ENCODE assay signal across 14 cellular contexts in the genomic region with DNA sequence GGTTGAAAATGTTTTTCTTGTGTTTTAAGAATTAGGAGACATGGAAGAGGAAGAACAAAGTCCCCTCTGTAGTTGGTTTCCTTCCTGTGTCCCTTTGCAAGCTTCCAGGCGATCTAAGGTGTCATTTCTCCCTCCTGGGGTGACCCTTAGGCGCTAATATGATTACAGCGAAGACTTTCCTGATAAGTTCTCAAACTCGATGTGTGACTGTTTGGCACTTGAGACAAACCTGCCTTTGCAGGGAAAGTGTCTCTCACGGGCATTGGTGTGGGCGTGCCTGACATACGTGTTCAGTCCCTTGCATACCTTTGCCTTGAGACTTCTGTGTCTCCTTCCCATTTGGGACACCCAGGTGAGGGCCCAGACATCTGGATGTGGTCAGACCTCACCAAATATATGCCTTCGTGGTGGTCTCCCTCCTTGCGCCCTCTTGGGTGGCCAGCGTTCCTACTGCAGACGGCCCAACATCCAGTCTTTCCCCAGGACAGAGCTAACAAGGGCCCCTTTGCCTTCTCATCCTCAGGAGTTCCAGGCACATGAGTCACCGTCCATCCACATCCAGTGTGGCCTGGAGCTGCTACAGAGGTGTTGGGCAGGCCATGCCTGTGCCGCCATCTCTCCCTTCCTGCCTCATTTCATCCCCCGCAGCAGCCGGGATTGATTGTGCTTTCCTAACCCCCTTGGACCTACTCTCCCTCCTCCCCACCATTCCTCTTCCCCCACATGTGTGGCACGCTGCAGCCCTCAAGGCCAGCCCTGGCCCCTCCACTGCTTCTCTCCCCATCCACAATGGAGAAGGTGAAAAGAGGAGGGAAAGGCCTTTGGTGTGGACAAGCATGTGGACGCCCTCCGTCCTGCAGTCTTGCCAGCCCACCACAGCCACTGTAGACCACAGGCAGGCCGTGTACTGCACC. TPM values are rescaled to one million over a fixed set of nuclear protein-coding genes. Genes with fewer than 3 reads are reported as not detected.
DNase-seq lines count a peak whose midpoint lies in the region; ATAC-seq and TF ChIP-seq lines count a peak whose summit lies in the region.
"Had no signal": no experiment of that assay in that cellular context is flagged by ENCODE, and none has a peak within 500 bp of the region (broad histone marks: within the 10 kb centered on the region; RNA-seq: fewer than 3 reads in every experiment).

No MANE protein-coding gene starts in this region.

- H3K9me3 ChIP-seq in PC-3 (ENCODE audit: low read length): no peaks in the 10 kb centered on the region

- H3K27me3 Mint-ChIP-seq in chondrocyte (ENCODE audit: low read depth) (no peaks in the 10 kb centered on the region), progenitor cell of endocrine pancreas (no peaks in the 10 kb centered on the region)
- H3K27me3 Mint-ChIP-seq: activated naive CD4-positive, alpha-beta T cell treated with anti-CD3 and anti-CD28 coated beads, Interleukin-2, amount 50 U/mL, for 24 hours; CD8-positive, alpha-beta memory T cell; naive B cell had no signal

- H3K27me3 ChIP-seq in PC-3 (ENCODE audit: low read length): no peaks in the 10 kb centered on the region

- no TSS peak for BruUV-seq in PC-3 (replicated peaks; lab: Mats Ljungman, UMichigan)

- no peak overlapping the region for H3K4me2 ChIP-seq in PC-3 (ENCODE audit: low read length)

- no peaks in the 10 kb centered on the region for H3K9me2 ChIP-seq in PC-3 (replicated peaks; ENCODE audit: low read length)

- intact Hi-C loops in PC-3 (cut with micrococcal nuclease): loop anchor here (5.0 kb wide), 1 partner anchor 97 kb away; a partner anchor contains a TSS

- H3K9me3 Mint-ChIP-seq in chondrocyte (ENCODE audit: low read depth) (no peaks in the 10 kb centered on the region), progenitor cell of endocrine pancreas (ENCODE audit: low read depth) (no peaks in the 10 kb centered on the region)
- H3K9me3 Mint-ChIP-seq: activated naive CD4-positive, alpha-beta T cell treated with anti-CD3 and anti-CD28 coated beads, Interleukin-2, amount 50 U/mL, for 24 hours; CD8-positive, alpha-beta memory T cell; naive B cell had no signal

- POLR2A ChIA-PET in PC-3 (lab: Charles Lee; ENCODE audit: unreplicated experiment): no interaction called here

- H3K27ac Mint-ChIP-seq in chondrocyte (ENCODE audit: unreplicated experiment): peak overlapping the region; percentile 70
- H3K27ac Mint-ChIP-seq in progenitor cell of endocrine pancreas: no peak overlapping the region
- H3K27ac Mint-ChIP-seq: activated naive CD4-positive, alpha-beta T cell treated with anti-CD3 and anti-CD28 coated beads, Interleukin-2, amount 50 U/mL, for 24 hours; CD8-positive, alpha-beta memory T cell had no signal

- H3K79me2 ChIP-seq in PC-3 (ENCODE audit: low read length): peaks cover 17% of the 10 kb centered on the region

- H3K9ac ChIP-seq in PC-3 (ENCODE audit: low read length): no peak overlapping the region

- H3K4me1 Mint-ChIP-seq in chondrocyte (ENCODE audit: low read depth): peaks cover 26% of the 10 kb centered on the region
- peaks cover 9% of the 10 kb centered on the region for H3K4me1 Mint-ChIP-seq in progenitor cell of endocrine pancreas (ENCODE audit: low read depth)

- 0 out of 2 replicates have a peak overlapping the region, but pooled peaks have one; percentile 11 for H3K27ac ChIP-seq in PC-3 (ENCODE audit: low read length)
- H3K27ac ChIP-seq: coronary artery had no signal

- peaks cover 8% of the 10 kb centered on the region for H3K36me3 ChIP-seq in PC-3 (ENCODE audit: low read depth, low read length)

- DNase-seq in EL (peak; percentile 87), PC-3 (peak; percentile 63), chondrocyte (ENCODE audit: low spot score) (no peak), non-pigmented ciliary epithelial cell (ENCODE audit: low read depth) (peak; percentile 35), progenitor cell of endocrine pancreas (ENCODE audit: low spot score, unreplicated experiment) (no peak), activated gamma-delta T cell (lab: John Stamatoyannopoulos, UW) (no peak), HUDEP-2 (lab: John Stamatoyannopoulos, UW; ENCODE audit: unreplicated experiment in 76 of 76) (no peak)
- DNase-seq: activated CD8-positive, alpha-beta memory T cell treated with anti-CD3 and anti-CD28 coated beads for 24 hours; CD8-positive, alpha-beta memory T cell; naive B cell had no signal

- H3K4me3 Mint-ChIP-seq in chondrocyte (ENCODE audit: unreplicated experiment) (no peak overlapping the region), progenitor cell of endocrine pancreas (ENCODE audit: low read depth) (no peak overlapping the region)
- H3K4me3 Mint-ChIP-seq: activated naive CD4-positive, alpha-beta T cell treated with anti-CD3 and anti-CD28 coated beads, Interleukin-2, amount 50 U/mL, for 24 hours had no signal

- no peak overlapping the region for H3K4me3 ChIP-seq in PC-3 (ENCODE audit: low read length)
- H3K4me3 ChIP-seq: coronary artery had no signal

- H3F3A ChIP-seq in PC-3 (ENCODE audit: low read length, unreplicated experiment): no peaks in the 10 kb centered on the region

- CTCF ChIA-PET in PC-3 (lab: Charles Lee): no interaction called here

- peak; percentile 17; the same call in 1 of the 2 replicates for ATAC-seq in PC-3
- no peak for ATAC-seq in HG03175 (IDR thresholded peaks at IDR 0.05; ENCODE audit: unreplicated experiment)
- ATAC-seq: sciatic nerve had no signal

- H3K4me1 ChIP-seq in PC-3 (ENCODE audit: insufficient read depth, low read length): peaks cover 16% of the 10 kb centered on the region

- H4K20me1 ChIP-seq in PC-3 (ENCODE audit: low read length): no peaks in the 10 kb centered on the region

- no peak for TF ChIP-seq CTCF in PC-3 (conservative IDR thresholded peaks at IDR 0.05; ENCODE audit: low read depth, low read length)
- TF ChIP-seq CTCF in chondrocyte (IDR thresholded peaks at IDR 0.05): no peak
- no peak for TF ChIP-seq CTCF in progenitor cell of endocrine pancreas (IDR thresholded peaks at IDR 0.05; ENCODE audit: unreplicated experiment)

- H3K36me3 Mint-ChIP-seq in chondrocyte (ENCODE audit: low read depth) (peaks cover 33% of the 10 kb centered on the region), progenitor cell of endocrine pancreas (ENCODE audit: insufficient read depth) (peaks cover 24% of the 10 kb centered on the region)

- H2AFZ ChIP-seq in PC-3 (ENCODE audit: low read length): no peak overlapping the region

RNA-seq across cellular contexts. Expression of a gene that starts 3.1 kb away (rescaled TPM):
- total RNA-seq in PC-3 (2014; rRNA removed) (85.2 and 86.5 TPM in 2 replicates), chondrocyte (59.2 to 65.9 TPM (median 63.0 TPM) in 3 replicates), progenitor cell of endocrine pancreas (141 and 146 TPM in 2 replicates)

RNA-seq across cellular contexts. Expression of a gene that starts 31.0 kb away (rescaled TPM):
- total RNA-seq in PC-3 (2014; rRNA removed) (41.1 and 59.7 TPM in 2 replicates), chondrocyte (53.8 to 66.0 TPM (median 56.4 TPM) in 3 replicates), progenitor cell of endocrine pancreas (153 and 157 TPM in 2 replicates)

Comparison
In these comparisons a context has a peak if more than half of its experiments do, and no peak if none do; other contexts are left out.
1. DNase-seq: peak in EL (single experiment), PC-3 (single experiment) and non-pigmented ciliary epithelial cell (single experiment); none in chondrocyte (single experiment), progenitor cell of endocrine pancreas (single experiment), activated gamma-delta T cell (single experiment) and HUDEP-2 (0 of 76).